1 cellular context compared by ENCODE assay signal in genomic region chr1:247331172-247331525, GRCh38.
TF ChIP-seq lines count a peak whose summit lies in the region.

No MANE protein-coding gene starts in this region.

TF ChIP-seq in HepG2, 621 proteins besides CTCF, POLR2A, EP300 and RAD21 (continued from another document and continues in another):
- TF ChIP-seq ZNF407 (CRISPR knock-in tag; IDR thresholded peaks at IDR 0.05; ENCODE audit: not compliant biosample characterization) (peak; percentile 41), GFI1 (CRISPR knock-in tag; IDR thresholded peaks at IDR 0.05; ENCODE audit: borderline replicate concordance) (no peak), ERF (CRISPR knock-in tag; IDR thresholded peaks at IDR 0.05) (no peak), POGZ (CRISPR knock-in tag; IDR thresholded peaks at IDR 0.05) (peak; percentile 50; the same call in 1 of the 2 replicates), BCL6 (CRISPR knock-in tag; IDR thresholded peaks at IDR 0.05) (no peak), MTA1 (CRISPR knock-in tag; IDR thresholded peaks at IDR 0.05; ENCODE audit: borderline replicate concordance) (peak; percentile 36; the same call in 1 of the 2 replicates), NBN (conservative IDR thresholded peaks at IDR 0.05) (no peak), ZNF275 (CRISPR knock-in tag; IDR thresholded peaks at IDR 0.05; ENCODE audit: borderline replicate concordance) (no peak), GLI4 (CRISPR knock-in tag; IDR thresholded peaks at IDR 0.05; ENCODE audit: borderline replicate concordance) (peak; percentile 70; the same call in 1 of the 2 replicates), NFE2L1 (CRISPR knock-in tag; IDR thresholded peaks at IDR 0.05; ENCODE audit: borderline replicate concordance) (no peak), RAD51 (IDR thresholded peaks at IDR 0.05; ENCODE audit: borderline replicate concordance) (no peak), ZNF431 (CRISPR knock-in tag; IDR thresholded peaks at IDR 0.05; ENCODE audit: borderline replicate concordance, low read depth) (no peak), GMEB1 (CRISPR knock-in tag; IDR thresholded peaks at IDR 0.05; ENCODE audit: borderline replicate concordance) (no peak), ZNF180 (CRISPR knock-in tag; IDR thresholded peaks at IDR 0.05; ENCODE audit: borderline replicate concordance, low read depth) (no peak), PATZ1 (CRISPR knock-in tag; IDR thresholded peaks at IDR 0.05) (no peak; the same call in 1 of the 2 replicates), PRDM10 (CRISPR knock-in tag; IDR thresholded peaks at IDR 0.05; ENCODE audit: low read depth) (no peak), ZNF782 (CRISPR knock-in tag; IDR thresholded peaks at IDR 0.05; ENCODE audit: borderline replicate concordance) (0 out of 2 replicates have a peak, but pooled peaks have one; percentile 33), ZGPAT (CRISPR knock-in tag; IDR thresholded peaks at IDR 0.05) (no peak; the same call in 1 of the 2 replicates), SNRNP70 (IDR thresholded peaks at IDR 0.05; ENCODE audit: low read depth, low read length) (no peak), ZNF780A (CRISPR knock-in tag; IDR thresholded peaks at IDR 0.05) (peak; percentile 58; the same call in 1 of the 2 replicates), NFKB2 (CRISPR knock-in tag; IDR thresholded peaks at IDR 0.05; ENCODE audit: borderline replicate concordance) (peak; percentile 23; the same call in 1 of the 2 replicates), FOXA3 (CRISPR knock-in tag; IDR thresholded peaks at IDR 0.05) (no peak), ZNF746 (CRISPR knock-in tag; IDR thresholded peaks at IDR 0.05) (no peak)
- TF ChIP-seq, protein P1, sequence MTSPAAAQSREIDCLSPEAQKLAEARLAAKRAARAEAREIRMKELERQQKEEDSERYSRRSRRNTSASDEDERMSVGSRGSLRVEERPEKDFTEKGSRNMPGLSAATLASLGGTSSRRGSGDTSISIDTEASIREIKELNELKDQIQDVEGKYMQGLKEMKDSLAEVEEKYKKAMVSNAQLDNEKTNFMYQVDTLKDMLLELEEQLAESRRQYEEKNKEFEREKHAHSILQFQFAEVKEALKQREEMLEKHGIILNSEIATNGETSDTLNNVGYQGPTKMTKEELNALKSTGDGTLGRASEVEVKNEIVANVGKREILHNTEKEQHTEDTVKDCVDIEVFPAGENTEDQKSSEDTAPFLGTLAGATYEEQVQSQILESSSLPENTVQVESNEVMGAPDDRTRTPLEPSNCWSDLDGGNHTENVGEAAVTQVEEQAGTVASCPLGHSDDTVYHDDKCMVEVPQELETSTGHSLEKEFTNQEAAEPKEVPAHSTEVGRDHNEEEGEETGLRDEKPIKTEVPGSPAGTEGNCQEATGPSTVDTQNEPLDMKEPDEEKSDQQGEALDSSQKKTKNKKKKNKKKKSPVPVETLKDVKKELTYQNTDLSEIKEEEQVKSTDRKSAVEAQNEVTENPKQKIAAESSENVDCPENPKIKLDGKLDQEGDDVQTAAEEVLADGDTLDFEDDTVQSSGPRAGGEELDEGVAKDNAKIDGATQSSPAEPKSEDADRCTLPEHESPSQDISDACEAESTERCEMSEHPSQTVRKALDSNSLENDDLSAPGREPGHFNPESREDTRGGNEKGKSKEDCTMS (CRISPR knock-in tag; conservative IDR thresholded peaks at IDR 0.05), result no peak
- TF ChIP-seq, protein P2, sequence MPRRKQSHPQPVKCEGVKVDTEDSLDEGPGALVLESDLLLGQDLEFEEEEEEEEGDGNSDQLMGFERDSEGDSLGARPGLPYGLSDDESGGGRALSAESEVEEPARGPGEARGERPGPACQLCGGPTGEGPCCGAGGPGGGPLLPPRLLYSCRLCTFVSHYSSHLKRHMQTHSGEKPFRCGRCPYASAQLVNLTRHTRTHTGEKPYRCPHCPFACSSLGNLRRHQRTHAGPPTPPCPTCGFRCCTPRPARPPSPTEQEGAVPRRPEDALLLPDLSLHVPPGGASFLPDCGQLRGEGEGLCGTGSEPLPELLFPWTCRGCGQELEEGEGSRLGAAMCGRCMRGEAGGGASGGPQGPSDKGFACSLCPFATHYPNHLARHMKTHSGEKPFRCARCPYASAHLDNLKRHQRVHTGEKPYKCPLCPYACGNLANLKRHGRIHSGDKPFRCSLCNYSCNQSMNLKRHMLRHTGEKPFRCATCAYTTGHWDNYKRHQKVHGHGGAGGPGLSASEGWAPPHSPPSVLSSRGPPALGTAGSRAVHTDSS (CRISPR knock-in tag; conservative IDR thresholded peaks at IDR 0.05), result no peak
- TF ChIP-seq, protein P3, sequence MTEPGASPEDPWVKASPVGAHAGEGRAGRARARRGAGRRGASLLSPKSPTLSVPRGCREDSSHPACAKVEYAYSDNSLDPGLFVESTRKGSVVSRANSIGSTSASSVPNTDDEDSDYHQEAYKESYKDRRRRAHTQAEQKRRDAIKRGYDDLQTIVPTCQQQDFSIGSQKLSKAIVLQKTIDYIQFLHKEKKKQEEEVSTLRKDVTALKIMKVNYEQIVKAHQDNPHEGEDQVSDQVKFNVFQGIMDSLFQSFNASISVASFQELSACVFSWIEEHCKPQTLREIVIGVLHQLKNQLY (CRISPR knock-in tag; IDR thresholded peaks at IDR 0.05), result no peak
- TF ChIP-seq, protein P4, sequence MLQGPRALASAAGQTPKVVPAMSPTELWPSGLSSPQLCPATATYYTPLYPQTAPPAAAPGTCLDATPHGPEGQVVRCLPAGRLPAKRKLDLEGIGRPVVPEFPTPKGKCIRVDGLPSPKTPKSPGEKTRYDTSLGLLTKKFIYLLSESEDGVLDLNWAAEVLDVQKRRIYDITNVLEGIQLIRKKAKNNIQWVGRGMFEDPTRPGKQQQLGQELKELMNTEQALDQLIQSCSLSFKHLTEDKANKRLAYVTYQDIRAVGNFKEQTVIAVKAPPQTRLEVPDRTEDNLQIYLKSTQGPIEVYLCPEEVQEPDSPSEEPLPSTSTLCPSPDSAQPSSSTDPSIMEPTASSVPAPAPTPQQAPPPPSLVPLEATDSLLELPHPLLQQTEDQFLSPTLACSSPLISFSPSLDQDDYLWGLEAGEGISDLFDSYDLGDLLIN (CRISPR knock-in tag; IDR thresholded peaks at IDR 0.05; ENCODE audit: borderline replicate concordance), result no peak
